ENCODE assay signal across 8 cellular contexts in the genomic region with DNA sequence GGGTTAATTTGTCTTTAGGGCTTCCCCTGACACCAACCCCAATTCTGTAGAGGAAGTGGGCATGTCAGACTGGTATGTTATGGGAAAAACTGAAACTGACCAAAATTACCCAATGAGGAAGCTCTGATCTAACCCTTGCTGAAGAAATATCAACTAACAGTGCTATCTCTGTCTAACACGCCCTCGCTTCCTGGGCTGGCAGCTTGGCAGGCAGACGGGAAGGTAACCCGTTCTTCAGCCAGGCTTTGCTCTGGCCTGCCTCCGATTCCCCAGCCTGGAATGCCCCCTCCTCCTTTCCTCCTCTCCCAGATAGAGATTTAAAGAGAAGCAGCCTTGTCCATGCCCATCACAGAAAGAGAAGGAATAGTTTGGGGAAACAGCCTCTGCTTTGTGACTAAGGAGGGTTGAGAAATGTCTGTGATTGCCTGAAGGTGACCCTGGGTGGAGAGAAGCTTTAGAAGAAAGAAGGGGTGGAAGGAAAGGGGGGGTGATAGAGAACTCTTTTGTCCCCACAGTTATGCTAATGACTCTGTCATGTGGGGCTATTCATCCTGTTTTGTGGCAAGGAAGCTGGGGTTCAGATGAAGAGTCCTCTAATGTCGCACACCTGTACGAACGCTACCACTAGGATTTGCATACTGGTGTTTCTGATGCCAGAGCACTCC. TPM values are rescaled to one million over a fixed set of nuclear protein-coding genes. Genes with fewer than 3 reads are reported as not detected.
DNase-seq lines count a peak whose midpoint lies in the region; ATAC-seq and TF ChIP-seq lines count a peak whose summit lies in the region.

No MANE protein-coding gene starts in this region.

- H3K4me1 ChIP-seq in ovary (ENCODE audit: insufficient read depth): peaks cover 37% of the 10 kb centered on the region

- DNase-seq in stimulated activated CD4-positive, alpha-beta T cell treated with anti-CD3 and anti-CD28 coated beads, Interleukin-1b, Interleukin-23, amount 100 ng/mL, for 48 hours: peak; percentile 10
- no peak for DNase-seq in stimulated activated CD4-positive, alpha-beta T cell treated with anti-CD3 and anti-CD28 coated beads, Interleukin-12 subunit alpha, Interleukin-12 subunit beta, amount 100 ng/mL, for 4 hours
- peak; percentile 32 for DNase-seq in SW480 (ENCODE audit: low spot score)
- peak; percentile 19 to 32 (median 22) for DNase-seq in effector memory CD8-positive, alpha-beta T cell
- no peak for DNase-seq in nephron progenitor cell
- no peak for DNase-seq in NCI-H446 (lab: John Stamatoyannopoulos, UW)
- no peak for DNase-seq in ovary

- peak overlapping the region; percentile 94 to 96 for H3K27ac Mint-ChIP-seq in effector memory CD8-positive, alpha-beta T cell
- peak overlapping the region; percentile 93 for H3K27ac Mint-ChIP-seq in nephron progenitor cell

- H3K9me3 ChIP-seq in ovary: no peaks in the 10 kb centered on the region

- H3K4me3 Mint-ChIP-seq in effector memory CD8-positive, alpha-beta T cell: peak overlapping the region; percentile 75 to 77
- H3K4me3 Mint-ChIP-seq in nephron progenitor cell: no peak overlapping the region

- H3K36me3 ChIP-seq in ovary: no peaks in the 10 kb centered on the region

- TF ChIP-seq CTCF in nephron progenitor cell (IDR thresholded peaks at IDR 0.05): no peak
- no peak for TF ChIP-seq CTCF in ovary (IDR thresholded peaks at IDR 0.05)

- peaks cover 3% of the 10 kb centered on the region for H3K36me3 Mint-ChIP-seq in effector memory CD8-positive, alpha-beta T cell (ENCODE audit: insufficient read depth)
- peaks cover 20% of the 10 kb centered on the region for H3K36me3 Mint-ChIP-seq in nephron progenitor cell (ENCODE audit: low read depth)

- H3K27me3 Mint-ChIP-seq in effector memory CD8-positive, alpha-beta T cell: no peaks in the 10 kb centered on the region
- H3K27me3 Mint-ChIP-seq in nephron progenitor cell (ENCODE audit: low read depth, poor library complexity): no peaks in the 10 kb centered on the region

- intact Hi-C loops in ovary (cut with DNase I): no loop called here

- TF ChIP-seq POLR2A in ovary (IDR thresholded peaks at IDR 0.05): no peak

- H3K27ac ChIP-seq in ovary: no peak overlapping the region

- H3K4me3 ChIP-seq in ovary: no peak overlapping the region

- ATAC-seq in HG03159 (IDR thresholded peaks at IDR 0.05; ENCODE audit: unreplicated experiment): peak; percentile 92
- ATAC-seq in effector memory CD8-positive, alpha-beta T cell (replicated peaks): peak; percentile 81

- peaks cover 20 to 34% of the 10 kb centered on the region in 2 donors for H3K4me1 Mint-ChIP-seq in effector memory CD8-positive, alpha-beta T cell (ENCODE audit: low read depth in 2 of 2)
- peaks cover 34% of the 10 kb centered on the region for H3K4me1 Mint-ChIP-seq in nephron progenitor cell

- no peaks in the 10 kb centered on the region for H3K27me3 ChIP-seq in ovary

- H3K9me3 Mint-ChIP-seq in effector memory CD8-positive, alpha-beta T cell: no peaks in the 10 kb centered on the region
- H3K9me3 Mint-ChIP-seq in nephron progenitor cell: no peaks in the 10 kb centered on the region

- WGBS in ovary, 3 donors: 41 to 51% (median 45%) methylated on average over 8 of the region's 8 CpGs

- no peak for TF ChIP-seq EP300 in ovary (IDR thresholded peaks at IDR 0.05)

RNA-seq across cellular contexts. Expression of a gene that starts 15.4 kb away (rescaled TPM):
- total RNA-seq in ovary: 10 to 100 TPM; 11.8 to 39.4 (median 28.9) TPM
- 10 to 100 TPM; 19.0 to 46.7 TPM for polyA plus RNA-seq in ovary

Comparison
In these comparisons a context has a peak if more than half of its experiments do, and no peak if none do; other contexts are left out.
1. DNase-seq: peak in stimulated activated CD4-positive, alpha-beta T cell treated with anti-CD3 and anti-CD28 coated beads, Interleukin-1b, Interleukin-23, amount 100 ng/mL, for 48 hours (single experiment), SW480 (single experiment) and effector memory CD8-positive, alpha-beta T cell (3 of 3); none in stimulated activated CD4-positive, alpha-beta T cell treated with anti-CD3 and anti-CD28 coated beads, Interleukin-12 subunit alpha, Interleukin-12 subunit beta, amount 100 ng/mL, for 4 hours (single experiment), nephron progenitor cell (single experiment), NCI-H446 (0 of 2) and ovary (0 of 5).